In genomic region chr11:22830082-22830414, GRCh38 we compare ENCODE assay signal across 9 cellular contexts. TPM values are rescaled to one million over a fixed set of nuclear protein-coding genes. Genes with fewer than 3 reads are reported as not detected.
DNase-seq lines count a peak whose midpoint lies in the region; ATAC-seq, FAIRE-seq and TF ChIP-seq lines count a peak whose summit lies in the region.
"Had no signal": no experiment of that assay in that cellular context is flagged by ENCODE, and none has a peak within 500 bp of the region (broad histone marks: within the 10 kb centered on the region; RNA-seq: fewer than 3 reads in every experiment).

No MANE protein-coding gene starts in this region.

- peak overlapping the region; percentile 91 for H3K4me3 Mint-ChIP-seq in T-helper 1 cell treated with Interleukin-12 subunit alpha and Interleukin-12 subunit beta and Interleukin-4 antibody, amounts not matched to agents 30 μg/mL and 1 μg/mL, for 36 hours
- H3K4me3 Mint-ChIP-seq in activated CD8-positive, alpha-beta T cell treated with anti-CD3 and anti-CD28 coated beads, Interleukin-2, amount 10 ng/mL, durations not matched to agents 7 days and 5 days: peak overlapping the region; percentile 78

- 5 to 13% (median 8%) methylated on average over 4 of the region's 4 CpGs for WGBS in stomach, 5 donors

- TF ChIP-seq POLR2A in stomach (IDR thresholded peaks at IDR 0.05): no peak

- H3K4me1 ChIP-seq in stomach: peaks cover 8 to 26% (median 16%) of the 10 kb centered on the region in 4 donors

- peak overlapping the region; percentile 80 for H3K27ac Mint-ChIP-seq in T-helper 1 cell treated with Interleukin-12 subunit alpha and Interleukin-12 subunit beta and Interleukin-4 antibody, amounts not matched to agents 30 μg/mL and 1 μg/mL, for 36 hours
- peak overlapping the region; percentile 75 for H3K27ac Mint-ChIP-seq in activated CD8-positive, alpha-beta T cell treated with anti-CD3 and anti-CD28 coated beads, Interleukin-2, amount 10 ng/mL, durations not matched to agents 7 days and 5 days

- POLR2A ChIA-PET in activated CD8-positive, alpha-beta T cell treated with anti-CD3 and anti-CD28 coated beads, Interleukin-2, amount 10 ng/mL, durations not matched to agents 7 days and 5 days (lab: Charles Lee): interaction anchor here (0.7 to 1.5 kb wide), 3 partner anchors 42 to 205 kb away, joined by 3 to 6 read pairs (median 3); partner anchors contain the start of gene FANCF

- H3K36me3 Mint-ChIP-seq in T-helper 1 cell treated with Interleukin-12 subunit alpha and Interleukin-12 subunit beta and Interleukin-4 antibody, amounts not matched to agents 30 μg/mL and 1 μg/mL, for 36 hours (ENCODE audit: low read depth): peaks cover 3% of the 10 kb centered on the region
- peaks cover 9% of the 10 kb centered on the region for H3K36me3 Mint-ChIP-seq in activated CD8-positive, alpha-beta T cell treated with anti-CD3 and anti-CD28 coated beads, Interleukin-2, amount 10 ng/mL, durations not matched to agents 7 days and 5 days (ENCODE audit: low read depth)

- no peak for TF ChIP-seq EP300 in stomach (IDR thresholded peaks at IDR 0.05)

- H3K4me1 Mint-ChIP-seq in T-helper 1 cell treated with Interleukin-12 subunit alpha and Interleukin-12 subunit beta and Interleukin-4 antibody, amounts not matched to agents 30 μg/mL and 1 μg/mL, for 36 hours (ENCODE audit: low read depth): peaks cover 13% of the 10 kb centered on the region
- peaks cover 14% of the 10 kb centered on the region for H3K4me1 Mint-ChIP-seq in activated CD8-positive, alpha-beta T cell treated with anti-CD3 and anti-CD28 coated beads, Interleukin-2, amount 10 ng/mL, durations not matched to agents 7 days and 5 days (ENCODE audit: low read depth)

- no peak for ATAC-seq in activated CD8-positive, alpha-beta T cell treated with anti-CD3 and anti-CD28 coated beads, Interleukin-2, amount 10 ng/mL, durations not matched to agents 7 days and 5 days

- peak overlapping the region in 4 of 5 donors; percentile 43 to 95 (median 94) for H3K27ac ChIP-seq in stomach

- no peaks in the 10 kb centered on the region for H3K9me3 Mint-ChIP-seq in T-helper 1 cell treated with Interleukin-12 subunit alpha and Interleukin-12 subunit beta and Interleukin-4 antibody, amounts not matched to agents 30 μg/mL and 1 μg/mL, for 36 hours
- no peaks in the 10 kb centered on the region for H3K9me3 Mint-ChIP-seq in activated CD8-positive, alpha-beta T cell treated with anti-CD3 and anti-CD28 coated beads, Interleukin-2, amount 10 ng/mL, durations not matched to agents 7 days and 5 days (ENCODE audit: insufficient read depth)

- H3K27me3 Mint-ChIP-seq in T-helper 1 cell treated with Interleukin-12 subunit alpha and Interleukin-12 subunit beta and Interleukin-4 antibody, amounts not matched to agents 30 μg/mL and 1 μg/mL, for 36 hours (ENCODE audit: low read depth): peaks cover 4% of the 10 kb centered on the region
- no peaks in the 10 kb centered on the region for H3K27me3 Mint-ChIP-seq in activated CD8-positive, alpha-beta T cell treated with anti-CD3 and anti-CD28 coated beads, Interleukin-2, amount 10 ng/mL, durations not matched to agents 7 days and 5 days (ENCODE audit: low read depth)

- no peak for TF ChIP-seq CTCF in stomach (IDR thresholded peaks at IDR 0.05)

- FAIRE-seq in islet of Langerhans (lab: Jason Lieb, UNC): peak; percentile 96
- FAIRE-seq: A204.1 had no signal

- CTCF ChIA-PET in activated CD8-positive, alpha-beta T cell treated with anti-CD3 and anti-CD28 coated beads, Interleukin-2, amount 10 ng/mL, durations not matched to agents 7 days and 5 days (lab: Charles Lee): interaction anchor here (0.9 to 2.4 kb wide), 6 partner anchors 10 to 494 kb away, joined by 3 to 13 read pairs (median 4); partner anchors contain the start of gene FANCF

- H3K9me3 ChIP-seq in stomach: no peaks in the 10 kb centered on the region

- peaks cover 0 to 22% (median 19%) of the 10 kb centered on the region in 4 donors for H3K36me3 ChIP-seq in stomach

- DNase-seq in T-helper 1 cell (no peak), stomach (no peak), DMS 273 treated with DMSO at 0.1 percent for 48 hours (lab: John Stamatoyannopoulos, UW) (no peak), NCI-H526 treated with DMSO at 0.1 percent for 48 hours (lab: John Stamatoyannopoulos, UW) (no peak), NCI-H2196 (lab: John Stamatoyannopoulos, UW; ENCODE audit: unreplicated experiment) (no peak)
- DNase-seq in activated CD8-positive, alpha-beta T cell treated with anti-CD3 and anti-CD28 coated beads, Interleukin-2, amount 10 ng/mL, durations not matched to agents 7 days and 5 days: no peak

- H3K4me3 ChIP-seq in stomach: peak overlapping the region; percentile 69 to 96 (median 82)

- H3K27me3 ChIP-seq in stomach: no peaks in the 10 kb centered on the region

- intact Hi-C loops in stomach (cut with DNase I; ENCODE audit: low total_unique reads): no loop called here

RNA-seq across cellular contexts. Expression of gene SVIP, which starts 0.4 kb away (rescaled TPM):
- total RNA-seq in activated CD8-positive, alpha-beta T cell treated with anti-CD3 and anti-CD28 coated beads, Interleukin-2, amount 10 ng/mL, durations not matched to agents 7 days and 5 days: 10 to 100 TPM; 32.4 to 34.0 TPM
- 10 to 100 TPM in 2 of 5 donors, 1 to 10 TPM in 3; 3.5 to 34.3 (median 8.9) TPM for total RNA-seq in stomach
- polyA plus RNA-seq in stomach: 10 to 100 TPM; 10.7 to 20.6 (median 17.7) TPM

RNA-seq across cellular contexts. Expression of gene CCDC179, which starts 30.2 kb away (rescaled TPM):
- total RNA-seq in activated CD8-positive, alpha-beta T cell treated with anti-CD3 and anti-CD28 coated beads, Interleukin-2, amount 10 ng/mL, durations not matched to agents 7 days and 5 days: not detected
- total RNA-seq in stomach: not detected
- not detected for polyA plus RNA-seq in stomach
